ENCODE assay signal across 1 cellular context in genomic region chr17:48101012-48101720, GRCh38.
A peak's percentile ranks its signal among the peaks of the same experiment; 100 is the strongest.
TF ChIP-seq lines count a peak whose summit lies in the region.

CBX1 (minus strand) TSS chr17:48101478; CDS start chr17:48077004, 24,474 bp downstream.

TF ChIP-seq in H1, 55 proteins besides CTCF, POLR2A, EP300 and RAD21:
- no peak for TF ChIP-seq RXRA (IDR thresholded peaks at IDR 0.05; ENCODE audit: insufficient read depth, low read depth, low read length)
- TF ChIP-seq SP2 (IDR thresholded peaks at IDR 0.05; ENCODE audit: low read length) = no peak
- no peak for TF ChIP-seq POU5F1 (IDR thresholded peaks at IDR 0.05; ENCODE audit: low read depth, low read length)
- peak; percentile 87 for TF ChIP-seq NRF1 (IDR thresholded peaks at IDR 0.05; ENCODE audit: low read depth, low read length)
- peak; percentile 22 for TF ChIP-seq ASH2L (IDR thresholded peaks at IDR 0.05; ENCODE audit: low read length)
- TF ChIP-seq JUND (IDR thresholded peaks at IDR 0.05; ENCODE audit: low read length) = no peak
- TF ChIP-seq TBP (IDR thresholded peaks at IDR 0.05; ENCODE audit: low read depth, low read length) = no peak
- peak; percentile 42; the same call in 1 of the 2 replicates for TF ChIP-seq CREB1 (IDR thresholded peaks at IDR 0.05)
- TF ChIP-seq PHF8 (conservative IDR thresholded peaks at IDR 0.05; ENCODE audit: low read depth, low read length) = peak; percentile 84
- no peak for TF ChIP-seq GABPA (IDR thresholded peaks at IDR 0.05; ENCODE audit: borderline replicate concordance, insufficient read depth, low read length)
- no peak for TF ChIP-seq HDAC6 (IDR thresholded peaks at IDR 0.05; ENCODE audit: low read depth, low read length)
- TF ChIP-seq CTBP2 (IDR thresholded peaks at IDR 0.05; ENCODE audit: borderline replicate concordance, insufficient read depth, insufficient read length, low read length) = no peak
- TF ChIP-seq NANOG (IDR thresholded peaks at IDR 0.05; ENCODE audit: insufficient read depth, low read depth, low read length, poor library complexity, severe bottlenecking) = no peak
- TF ChIP-seq E2F6 (IDR thresholded peaks at IDR 0.05) = peak; percentile 79
- TF ChIP-seq SP4 (IDR thresholded peaks at IDR 0.05; ENCODE audit: low read length) = no peak; the same call in 1 of the 2 replicates
- no peak for TF ChIP-seq CEBPB (IDR thresholded peaks at IDR 0.05; ENCODE audit: low read depth, low read length)
- TF ChIP-seq MAX (IDR thresholded peaks at IDR 0.05) = peak; percentile 49
- peak; percentile 95 for TF ChIP-seq KDM4A (IDR thresholded peaks at IDR 0.05; ENCODE audit: low read depth, low read length, severe bottlenecking)
- no peak for TF ChIP-seq BACH1 (IDR thresholded peaks at IDR 0.05; ENCODE audit: low read length)
- no peak for TF ChIP-seq YY1 (IDR thresholded peaks at IDR 0.05; ENCODE audit: low read depth, low read length)
- no peak for TF ChIP-seq EZH2 (IDR thresholded peaks at IDR 0.05; ENCODE audit: low read depth, low read length, severe bottlenecking)
- peak; percentile 56 for TF ChIP-seq POLR2AphosphoS5 (IDR thresholded peaks at IDR 0.05; ENCODE audit: low read depth, low read length)
- TF ChIP-seq RBBP5 (IDR thresholded peaks at IDR 0.05; ENCODE audit: borderline replicate concordance, low read depth, low read length) = peak; percentile 67; the same call in 1 of the 2 replicates
- no peak for TF ChIP-seq RFX5 (IDR thresholded peaks at IDR 0.05; ENCODE audit: borderline replicate concordance, low read depth, low read length)
- no peak for TF ChIP-seq CHD1 (IDR thresholded peaks at IDR 0.05; ENCODE audit: low read depth, low read length)
- no peak for TF ChIP-seq SUZ12 (IDR thresholded peaks at IDR 0.05; ENCODE audit: low read length)
- TF ChIP-seq GTF2F1 (IDR thresholded peaks at IDR 0.05; ENCODE audit: borderline replicate concordance, low read depth, low read length) = no peak
- no peak for TF ChIP-seq SP1 (IDR thresholded peaks at IDR 0.05; ENCODE audit: low read depth, low read length)
- TF ChIP-seq FOSL1 (IDR thresholded peaks at IDR 0.05; ENCODE audit: insufficient read depth, low read depth, low read length) = no peak
- no peak for TF ChIP-seq CHD2 (IDR thresholded peaks at IDR 0.05; ENCODE audit: low read length)
- TF ChIP-seq EGR1 (IDR thresholded peaks at IDR 0.05; ENCODE audit: borderline replicate concordance, low read depth, low read length) = no peak
- peak; percentile 57 for TF ChIP-seq TAF1 (IDR thresholded peaks at IDR 0.05; ENCODE audit: low read depth, low read length)
- peak; percentile 51; the same call in 1 of the 2 replicates for TF ChIP-seq SIX5 (IDR thresholded peaks at IDR 0.05; ENCODE audit: low read depth, low read length)
- TF ChIP-seq HDAC2 (IDR thresholded peaks at IDR 0.05; ENCODE audit: borderline replicate concordance in 1 of 2, low read depth in 2 of 2, low read length in 2 of 2) = peak in 1 of 2 experiments; percentile 70; a peak in 1 of 4 replicates
- TF ChIP-seq CHD7 (IDR thresholded peaks at IDR 0.05; ENCODE audit: insufficient replicate concordance, low read length) = no peak
- no peak for TF ChIP-seq ATF3 (IDR thresholded peaks at IDR 0.05; ENCODE audit: insufficient read depth, low read depth, low read length)
- TF ChIP-seq SRF (IDR thresholded peaks at IDR 0.05; ENCODE audit: low read depth, low read length) = no peak
